28 cellular contexts compared by ENCODE assay signal in genomic region chr1:226314055-226314454, GRCh38.
"Had no signal": no experiment of that assay in that cellular context is flagged by ENCODE, and none has a peak within 500 bp of the region (broad histone marks: within the 10 kb centered on the region; RNA-seq: fewer than 3 reads in every experiment).

No MANE protein-coding gene starts in this region.

- H3K9me3 ChIP-seq: ovary, psoas muscle, spleen, suprapubic skin, testis, tibial artery, transverse colon, upper lobe of right lung, uterus had no signal

- H3K27me3 ChIP-seq: ovary, suprapubic skin, testis, transverse colon, upper lobe of right lung, uterus had no signal

- ATAC-seq: natural killer cell; psoas muscle; right cardiac atrium; sciatic nerve; stimulated activated memory B cell treated with anti-CD40 and anti-IgM and Interleukin-4, amounts not matched to agents 10 μg/mL and 1 μg/mL and 100 μg/mL, for 72 hours; stimulated activated naive CD8-positive, alpha-beta T cell treated with anti-CD3 and anti-CD28 coated beads, Interleukin-15, amount 100 ng/mL, for 72 hours; stimulated activated naive CD8-positive, alpha-beta T cell treated with anti-CD3 and anti-CD28 coated beads, Interleukin-15, Interleukin-2, amounts not matched to agents 100 U/mL and 50 U/mL, for 24 hours; upper lobe of right lung had no signal

- H2AFZ ChIP-seq: neural progenitor cell, parathyroid adenoma had no signal

- H3K4me2 ChIP-seq: neural progenitor cell, smooth muscle cell had no signal

- H3K79me2 ChIP-seq: parathyroid adenoma had no signal

- H3K36me3 ChIP-seq: neural progenitor cell, ovary, spleen, suprapubic skin, tibial artery, transverse colon, upper lobe of right lung, uterus had no signal

- H3K9ac ChIP-seq: neural progenitor cell, parathyroid adenoma had no signal

- H3K4me3 ChIP-seq: neural progenitor cell, ovary, psoas muscle, skin epidermis, smooth muscle cell, spleen, suprapubic skin, testis, tibial artery, transverse colon, upper lobe of right lung, uterus had no signal

- H3K27ac ChIP-seq: neural progenitor cell, ovary, parathyroid adenoma, psoas muscle, skin epidermis, spleen, suprapubic skin, testis, tibial artery, transverse colon, upper lobe of right lung, uterus had no signal

- DNase-seq: natural killer cell; occipital lobe; ovary; posterior cingulate gyrus; psoas muscle; right cardiac atrium; spleen; stimulated activated CD4-positive, alpha-beta T cell treated with anti-CD3 and anti-CD28 coated beads, Interleukin-12 subunit alpha, Interleukin-12 subunit beta, amount 100 ng/mL, for 4 hours; stimulated activated CD4-positive, alpha-beta T cell treated with anti-CD3 and anti-CD28 coated beads, Interleukin-1b, Interleukin-23, amount 100 ng/mL, for 48 hours; stimulated activated CD4-positive, alpha-beta T cell treated with anti-CD3 and anti-CD28 coated beads, Interleukin-4, amount 100 ng/mL, for 1 hour; stimulated activated CD4-positive, alpha-beta T cell treated with anti-CD3 and anti-CD28 coated beads, Interleukin-4, amount 100 ng/mL, for 4 hours; stimulated activated CD8-positive, alpha-beta memory T cell treated with anti-CD3 and anti-CD28 coated beads, Interleukin-4, amount 100 ng/mL, for 48 hours; stimulated activated naive CD4-positive, alpha-beta T cell; stimulated activated naive CD8-positive, alpha-beta T cell treated with anti-CD3 and anti-CD28 coated beads, Interleukin-15, amount 100 ng/mL, for 72 hours; stimulated activated naive CD8-positive, alpha-beta T cell treated with anti-CD3 and anti-CD28 coated beads, Interleukin-15, Interleukin-2, amounts not matched to agents 100 U/mL and 50 U/mL, for 24 hours; substantia nigra; testis; tibial artery; transverse colon; upper lobe of right lung; uterus had no signal

- H3K4me1 ChIP-seq: parathyroid adenoma, testis, upper lobe of right lung, uterus had no signal
